In the genomic region with DNA sequence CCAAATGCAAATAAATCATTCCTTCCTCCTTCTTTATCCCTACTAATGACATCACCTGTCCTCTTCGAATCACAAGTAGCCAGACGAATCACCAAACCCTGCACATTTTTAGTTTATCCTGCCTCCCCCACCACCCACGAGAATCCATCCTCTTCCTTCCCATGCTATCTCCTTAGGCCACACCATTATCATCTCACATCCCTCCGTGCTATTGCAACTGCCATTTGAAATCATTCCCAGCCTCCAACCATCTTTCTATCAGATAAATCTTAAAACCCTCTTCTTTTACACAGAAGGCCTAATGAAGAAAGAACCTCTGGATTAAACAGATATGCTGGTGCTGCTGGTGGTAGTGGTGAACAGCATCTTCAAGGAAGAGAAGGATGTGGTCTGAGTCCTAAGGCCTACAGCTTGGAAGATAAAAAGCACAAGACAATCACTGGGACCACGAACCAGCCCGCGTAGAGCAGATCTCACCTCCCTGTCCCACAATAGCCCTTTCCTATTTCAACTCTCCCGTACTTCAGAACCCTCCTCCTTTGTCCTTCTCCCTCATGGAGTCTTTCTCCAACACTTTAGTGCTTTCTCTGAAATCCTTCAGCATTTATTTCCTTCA, we compare ENCODE assay signal across 19 cellular contexts.
DNase-seq lines count a peak whose midpoint lies in the region; ATAC-seq, FAIRE-seq and TF ChIP-seq lines count a peak whose summit lies in the region.
"Had no signal": no experiment of that assay in that cellular context is flagged by ENCODE, and none has a peak within 500 bp of the region (broad histone marks: within the 10 kb centered on the region; RNA-seq: fewer than 3 reads in every experiment).

No MANE protein-coding gene starts in this region.

- no peak overlapping the region for H3K4me2 ChIP-seq in DND-41 (ENCODE audit: insufficient read depth, low read length)
- H3K4me2 ChIP-seq in K562 (ENCODE audit: insufficient read depth, low read length), result peak overlapping the region; percentile 32; the same call in 1 of the 2 replicates
- H3K4me2 ChIP-seq in mesenchymal stem cell (ENCODE audit: low read length, poor library complexity, severe bottlenecking), result no peak overlapping the region

- H2AFZ ChIP-seq in DND-41 (ENCODE audit: low read depth, low read length) (no peak overlapping the region), K562 (ENCODE audit: low read depth, low read length) (peak overlapping the region; percentile 66), mesenchymal stem cell (ENCODE audit: low read depth, low read length) (no peak overlapping the region)
- H2AFZ ChIP-seq: GM23248 had no signal

- 4% methylated on average over 8 of the region's 8 CpGs for WGBS in K562 (ENCODE audit: insufficient coverage, low coverage, missing lambda C conversion rate)
- WGBS in mesenchymal stem cell, result 78% methylated on average over 8 of the region's 8 CpGs
- WGBS in spleen, 5 donors, result 78 to 94% (median 86%) methylated on average over 8 of the region's 8 CpGs

- no peak overlapping the region for H3K18ac ChIP-seq in mesenchymal stem cell (ENCODE audit: low read depth in 1 of 2, low read length in 2 of 2)

- no peak overlapping the region for H4K91ac ChIP-seq in mesenchymal stem cell (ENCODE audit: low read length)

- FAIRE-seq in K562 (lab: Jason Lieb, UNC), result peak; percentile 90
- FAIRE-seq: GM12878, GM19239, H1 had no signal

- CTCF ChIA-PET in K562 (lab: Yijun Ruan, JAX; ENCODE audit: low intra/inter-chr PET ratio), result no interaction called here

- BruUV-seq in K562 (replicated peaks; lab: Mats Ljungman, UMichigan), result no TSS peak

- H3K4me3 ChIP-seq in DND-41 (ENCODE audit: low read depth in 1 of 2, low read length in 2 of 2) (no peak overlapping the region), K562 (no peak overlapping the region), mesenchymal stem cell (ENCODE audit: insufficient read depth in 1 of 2, low read depth in 1 of 2, low read length in 2 of 2) (no peak overlapping the region), spleen (no peak overlapping the region)
- no peak overlapping the region for H3K4me3 ChIP-seq in Jurkat, Clone E6-1 (ENCODE audit: low read length)
- H3K4me3 ChIP-seq: GM12878, GM23248 had no signal

- no peak overlapping the region for H2AK5ac ChIP-seq in mesenchymal stem cell (ENCODE audit: low read length, severe bottlenecking)

- H3K79me2 ChIP-seq in DND-41 (ENCODE audit: insufficient read depth, low read length), result no peaks in the 10 kb centered on the region
- no peaks in the 10 kb centered on the region for H3K79me2 ChIP-seq in K562 (ENCODE audit: control insufficient read depth, insufficient read depth, low read length)

- TF ChIP-seq EP300 in K562 (IDR thresholded peaks at IDR 0.05; ENCODE audit: low read length), result peak; percentile 93

- peak; percentile 73 for ATAC-seq in DND-41 (ENCODE audit: insufficient read depth, low read depth)
- peak; percentile 80 for ATAC-seq in K562
- ATAC-seq in natural killer cell, result no peak
- ATAC-seq: GM12878 had no signal

- intact Hi-C loops in K562 (cut with micrococcal nuclease), result no loop called here
- intact Hi-C loops in spleen (cut with DNase I; ENCODE audit: low total_unique reads), result no loop called here
- intact Hi-C loops in natural killer cell (cut with micrococcal nuclease), result no loop called here

- H3K4me1 Mint-ChIP-seq in natural killer cell, result peaks cover 4 to 25% of the 10 kb centered on the region in 2 donors

- peak; percentile 33 for DNase-seq in DND-41
- peak; percentile 60 for DNase-seq in Jurkat, Clone E6-1 (ENCODE audit: low read depth, low spot score)
- DNase-seq in K562 (ENCODE audit: extremely low read depth in 1 of 4, low spot score in 3 of 4), result peak; percentile 58 to 83 (median 67)
- DNase-seq in mesenchymal stem cell, result no peak
- DNase-seq in stimulated activated CD8-positive, alpha-beta memory T cell treated with anti-CD3 and anti-CD28 coated beads, Interleukin-4, amount 100 ng/mL, for 48 hours, result no peak
- no peak for DNase-seq in spleen
- DNase-seq in natural killer cell, result no peak
- DNase-seq: C1 segment of cervical spinal cord; Caco-2; CD4-positive, alpha-beta memory T cell; DMS153; EL; GDM1; GM23248; H7; HCEC 1CT had no signal

- no peak overlapping the region for H3K4me3 Mint-ChIP-seq in natural killer cell
- H3K4me3 Mint-ChIP-seq: CD4-positive, alpha-beta memory T cell had no signal

- H3K27me3 Mint-ChIP-seq in natural killer cell (ENCODE audit: low read depth in 2 of 2), result no peaks in the 10 kb centered on the region

- no peak overlapping the region for H3K14ac ChIP-seq in mesenchymal stem cell (ENCODE audit: low read length in 2 of 2)

- TF ChIP-seq CTCF in DND-41 (IDR thresholded peaks at IDR 0.05; ENCODE audit: borderline replicate concordance, extremely low read depth, low read length, poor library complexity, severe bottlenecking) (no peak), K562 (IDR thresholded peaks at IDR 0.05 in 2 of 3, conservative IDR thresholded peaks at IDR 0.05 in 1 of 3; ENCODE audit: insufficient read depth in 2 of 3, low read depth in 1 of 3, low read length in 3 of 3) (no peak), spleen (IDR thresholded peaks at IDR 0.05 in 8 of 11, conservative IDR thresholded peaks at IDR 0.05 in 3 of 11) (no peak), natural killer cell (IDR thresholded peaks at IDR 0.05) (no peak)

- no peaks in the 10 kb centered on the region for H3K9me3 Mint-ChIP-seq in natural killer cell

- TF ChIP-seq RAD21 in K562 (CRISPR knock-in tag; conservative IDR thresholded peaks at IDR 0.05 in 1 of 2, IDR thresholded peaks at IDR 0.05 in 1 of 2), result no peak; a peak in 1 of 4 replicates

- H3K27me3 ChIP-seq in DND-41 (ENCODE audit: insufficient read depth, low read length, poor library complexity) (no peaks in the 10 kb centered on the region), K562 (ENCODE audit: control insufficient read depth in 2 of 2, insufficient read depth in 2 of 2, low read length in 2 of 2) (no peaks in the 10 kb centered on the region), mesenchymal stem cell (ENCODE audit: control insufficient read depth in 1 of 2, insufficient read depth in 1 of 2, low read length in 2 of 2) (no peaks in the 10 kb centered on the region), spleen (replicated peaks in 1 of 7) (no peaks in the 10 kb centered on the region)

- POLR2A ChIA-PET in K562 (lab: Yijun Ruan, JAX), result no interaction called here

- H3K79me1 ChIP-seq in mesenchymal stem cell (replicated peaks; ENCODE audit: low read length, poor library complexity, severe bottlenecking), result no peaks in the 10 kb centered on the region

- H2BK5ac ChIP-seq in mesenchymal stem cell (ENCODE audit: low read depth, low read length, poor library complexity, severe bottlenecking), result no peak overlapping the region

- H3K9me1 ChIP-seq in K562 (ENCODE audit: control insufficient read depth, insufficient read depth, low read length), result no peaks in the 10 kb centered on the region

- H2BK12ac ChIP-seq in mesenchymal stem cell (ENCODE audit: low read length in 2 of 2), result no peak overlapping the region

- H3K4me1 ChIP-seq in DND-41 (ENCODE audit: insufficient read depth, low read length) (peaks cover 33% of the 10 kb centered on the region), K562 (replicated peaks in 1 of 2; ENCODE audit: control insufficient read depth in 2 of 2, insufficient read depth in 2 of 2, low read length in 2 of 2) (peaks cover 0 to 28% of the 10 kb centered on the region in 2 experiments; a peak in 2 of 5 replicates), mesenchymal stem cell (ENCODE audit: control insufficient read depth, insufficient read depth, low read depth, low read length) (no peaks in the 10 kb centered on the region), spleen (peaks cover 0 to 10% (median 0%) of the 10 kb centered on the region in 6 donors)
- H3K4me1 ChIP-seq: Caco-2 had no signal

- H2BK15ac ChIP-seq in mesenchymal stem cell (ENCODE audit: low read depth, poor library complexity, severe bottlenecking), result no peak overlapping the region

- H3K9me3 ChIP-seq in DND-41 (ENCODE audit: insufficient read depth, low read length, severe bottlenecking) (no peaks in the 10 kb centered on the region), K562 (replicated peaks; ENCODE audit: control insufficient read depth, insufficient read depth, low read depth, low read length) (no peaks in the 10 kb centered on the region), mesenchymal stem cell (ENCODE audit: control insufficient read depth, low read length) (no peaks in the 10 kb centered on the region), spleen (no peaks in the 10 kb centered on the region)

- H3K27ac Mint-ChIP-seq in natural killer cell, result no peak overlapping the region
- H3K27ac Mint-ChIP-seq: CD4-positive, alpha-beta memory T cell had no signal

- no peak overlapping the region for H3K27ac ChIP-seq in DND-41 (ENCODE audit: low read length)
- H3K27ac ChIP-seq in K562 (ENCODE audit: extremely low read depth, low read depth, low read length), result peak overlapping the region; percentile 29; the same call in 1 of the 3 replicates
- H3K27ac ChIP-seq in mesenchymal stem cell (ENCODE audit: low read length, poor library complexity, severe bottlenecking), result no peak overlapping the region
- no peak overlapping the region for H3K27ac ChIP-seq in spleen
- H3K27ac ChIP-seq: GM23248 had no signal

- H4K20me1 ChIP-seq in DND-41 (ENCODE audit: insufficient read depth, low read length), result no peaks in the 10 kb centered on the region
- H4K20me1 ChIP-seq in K562 (replicated peaks; ENCODE audit: control insufficient read depth, insufficient read depth, low read length), result no peaks in the 10 kb centered on the region

- no peak overlapping the region for H3K23ac ChIP-seq in mesenchymal stem cell (ENCODE audit: low read length in 2 of 2)

- H2BK120ac ChIP-seq in mesenchymal stem cell (ENCODE audit: low read depth, low read length), result no peak overlapping the region

- H3K36me3 Mint-ChIP-seq in natural killer cell, result peaks cover 7% of the 10 kb centered on the region
- H3K36me3 Mint-ChIP-seq: CD4-positive, alpha-beta memory T cell had no signal

- no peak overlapping the region for H3K4ac ChIP-seq in mesenchymal stem cell (ENCODE audit: low read depth in 1 of 2, low read length in 2 of 2)

- in situ Hi-C loops in K562 (cut with MboI), result no loop called here

- H3K36me3 ChIP-seq in DND-41 (ENCODE audit: insufficient read depth, low read length), result no peaks in the 10 kb centered on the region
- no peaks in the 10 kb centered on the region for H3K36me3 ChIP-seq in K562 (ENCODE audit: control insufficient read depth, insufficient read depth, low read length)
- no peaks in the 10 kb centered on the region for H3K36me3 ChIP-seq in mesenchymal stem cell (ENCODE audit: control insufficient read depth in 1 of 2, insufficient read depth in 2 of 2, low read depth in 1 of 2, low read length in 2 of 2)
- no peaks in the 10 kb centered on the region for H3K36me3 ChIP-seq in spleen

- H3K9ac ChIP-seq in DND-41 (ENCODE audit: low read depth, low read length) (no peak overlapping the region), K562 (ENCODE audit: insufficient read depth in 1 of 2, low read depth in 2 of 2, low read length in 2 of 2) (no peak overlapping the region), mesenchymal stem cell (ENCODE audit: low read length) (no peak overlapping the region)
- H3K9ac ChIP-seq: GM23248 had no signal

- TF ChIP-seq POLR2A in K562 (conservative IDR thresholded peaks at IDR 0.05), result no peak
- TF ChIP-seq POLR2A in spleen (IDR thresholded peaks at IDR 0.05), result no peak

- H4K8ac ChIP-seq in mesenchymal stem cell (ENCODE audit: low read length), result peak overlapping the region; percentile 37

TF ChIP-seq in K562, 482 proteins besides CTCF, POLR2A, EP300 and RAD21 (continues in another document):
- TF ChIP-seq SMARCA4 (IDR thresholded peaks at IDR 0.05), result peak; percentile 72
- TF ChIP-seq ZNF316 (IDR thresholded peaks at IDR 0.05), result no peak

Comparison
In these comparisons a context has a peak if more than half of its experiments do, and no peak if none do; other contexts are left out.
1. ATAC-seq: peak in DND-41 (single experiment) and K562 (single experiment); none in natural killer cell (0 of 3).
2. DNase-seq: peak in DND-41 (single experiment), Jurkat, Clone E6-1 (single experiment) and K562 (4 of 4); none in mesenchymal stem cell (single experiment), stimulated activated CD8-positive, alpha-beta memory T cell treated with anti-CD3 and anti-CD28 coated beads, Interleukin-4, amount 100 ng/mL, for 48 hours (single experiment), spleen (single experiment) and natural killer cell (single experiment).